ENCODE assay signal across 8 cellular contexts in the genomic region with DNA sequence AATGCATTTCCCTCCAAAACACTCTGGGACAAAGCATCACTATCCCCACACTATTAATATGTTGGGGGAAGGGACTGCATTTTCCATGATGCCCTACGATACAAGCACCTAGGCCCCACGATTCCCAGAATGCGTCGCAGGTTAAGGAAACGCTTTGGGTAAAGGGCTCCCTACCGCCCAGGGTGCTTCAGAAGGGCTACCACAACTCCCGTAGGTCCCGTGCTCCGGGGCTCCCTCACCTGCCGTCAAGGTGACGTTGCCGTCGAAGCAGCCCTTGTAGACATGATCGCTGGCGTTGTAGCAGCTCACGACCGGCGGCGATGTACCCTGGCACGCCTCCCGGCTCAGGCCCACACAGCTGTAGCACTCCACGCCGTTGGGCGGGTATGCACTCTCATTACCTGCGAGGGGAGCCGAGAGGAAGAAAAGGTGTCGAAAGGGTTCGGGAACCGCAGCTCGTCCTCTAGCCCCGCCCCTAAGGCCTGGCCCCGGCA. TPM values are rescaled to one million over a fixed set of nuclear protein-coding genes. Genes with fewer than 3 reads are reported as not detected.
DNase-seq lines count a peak whose midpoint lies in the region; ATAC-seq lines count a peak whose summit lies in the region.

No MANE protein-coding gene starts in this region.

- H3K27ac ChIP-seq in iPS DF 6.9 (ENCODE audit: low read length), result no peak overlapping the region

- peaks cover 12% of the 10 kb centered on the region for H3K27me3 Mint-ChIP-seq in activated CD4-positive, alpha-beta memory T cell treated with anti-CD3 and anti-CD28 coated beads, Interleukin-2, amount 10 ng/mL, durations not matched to agents 7 days and 5 days

- no peaks in the 10 kb centered on the region; the same call in none of the 2 replicates for H3K27me3 ChIP-seq in iPS DF 6.9 (ENCODE audit: control insufficient read depth, insufficient read depth, low read length)

- H3K27ac Mint-ChIP-seq in activated CD4-positive, alpha-beta memory T cell treated with anti-CD3 and anti-CD28 coated beads, Interleukin-2, amount 10 ng/mL, durations not matched to agents 7 days and 5 days, result peak overlapping the region; percentile 93
- H3K27ac Mint-ChIP-seq in stimulated activated effector memory CD8-positive, alpha-beta T cell treated with anti-CD3 and anti-CD28 coated beads, Interleukin-12 subunit alpha, Interleukin-12 subunit beta, amount 100 ng/mL, for 72 hours, result peak overlapping the region; percentile 93

- POLR2A ChIA-PET in activated CD4-positive, alpha-beta memory T cell treated with anti-CD3 and anti-CD28 coated beads, Interleukin-2, amount 10 ng/mL, durations not matched to agents 7 days and 5 days (lab: Charles Lee), result interaction anchor here (1.0 to 2.8 kb wide), 10 partner anchors 11 to 291 kb away, joined by 3 to 23 read pairs (median 5); partner anchors contain the start of genes IRGQ, PHLDB3, SMG9 and ZNF575

- CTCF ChIA-PET in activated CD4-positive, alpha-beta memory T cell treated with anti-CD3 and anti-CD28 coated beads, Interleukin-2, amount 10 ng/mL, durations not matched to agents 7 days and 5 days (lab: Charles Lee), result interaction anchor here (0.8 to 3.2 kb wide), 16 partner anchors 10 to 206 kb away, joined by 3 to 49 read pairs (median 8); partner anchors contain the start of gene PHLDB3

- peak; percentile 1 to 21 for DNase-seq in NCI-H524 (lab: John Stamatoyannopoulos, UW)
- no peak for DNase-seq in NCI-H524 treated with DMSO at 0.1 percent for 48 hours (lab: John Stamatoyannopoulos, UW)
- DNase-seq in activated CD4-positive, alpha-beta memory T cell treated with anti-CD3 and anti-CD28 coated beads, Interleukin-2, amount 10 ng/mL, durations not matched to agents 7 days and 5 days, result no peak
- no peak for DNase-seq in iPS DF 6.9 (ENCODE audit: low read depth, low spot score)
- no peak for DNase-seq in stimulated activated effector memory CD8-positive, alpha-beta T cell treated with anti-CD3 and anti-CD28 coated beads, Interleukin-12 subunit alpha, Interleukin-12 subunit beta, amount 100 ng/mL, for 72 hours (ENCODE audit: low spot score in 2 of 2)
- DNase-seq in NCI-H1048 (lab: John Stamatoyannopoulos, UW), result no peak
- no peak for DNase-seq in GDM1 (lab: John Stamatoyannopoulos, UW)
- no peak for DNase-seq in epidermal melanocyte (ENCODE audit: insufficient read length, low spot score)

- H3K4me3 ChIP-seq in iPS DF 6.9 (ENCODE audit: low read length), result peak overlapping the region; percentile 42; the same call in 1 of the 2 replicates

- WGBS in iPS DF 6.9 (ENCODE audit: insufficient coverage, insufficient read length), result no CpG with 5 or more reads among the region's 32 CpGs

- no peaks in the 10 kb centered on the region for H3K9me3 Mint-ChIP-seq in activated CD4-positive, alpha-beta memory T cell treated with anti-CD3 and anti-CD28 coated beads, Interleukin-2, amount 10 ng/mL, durations not matched to agents 7 days and 5 days
- H3K9me3 Mint-ChIP-seq in stimulated activated effector memory CD8-positive, alpha-beta T cell treated with anti-CD3 and anti-CD28 coated beads, Interleukin-12 subunit alpha, Interleukin-12 subunit beta, amount 100 ng/mL, for 72 hours, result no peaks in the 10 kb centered on the region

- H3K4me1 ChIP-seq in iPS DF 6.9 (ENCODE audit: control insufficient read depth, insufficient read depth, low read length), result 0 out of 2 replicates have a peak, but pooled peaks cover 2% of the 10 kb centered on the region

- H3K9me3 ChIP-seq in iPS DF 6.9 (ENCODE audit: control insufficient read depth, insufficient read depth, low read length), result no peaks in the 10 kb centered on the region

- ATAC-seq in stimulated activated effector memory CD8-positive, alpha-beta T cell treated with anti-CD3 and anti-CD28 coated beads, Interleukin-12 subunit alpha, Interleukin-12 subunit beta, amount 100 ng/mL, for 72 hours, result no peak

- peak overlapping the region; percentile 88 for H3K4me3 Mint-ChIP-seq in activated CD4-positive, alpha-beta memory T cell treated with anti-CD3 and anti-CD28 coated beads, Interleukin-2, amount 10 ng/mL, durations not matched to agents 7 days and 5 days
- peak overlapping the region; percentile 89 for H3K4me3 Mint-ChIP-seq in stimulated activated effector memory CD8-positive, alpha-beta T cell treated with anti-CD3 and anti-CD28 coated beads, Interleukin-12 subunit alpha, Interleukin-12 subunit beta, amount 100 ng/mL, for 72 hours

- no peaks in the 10 kb centered on the region for H3K36me3 Mint-ChIP-seq in activated CD4-positive, alpha-beta memory T cell treated with anti-CD3 and anti-CD28 coated beads, Interleukin-2, amount 10 ng/mL, durations not matched to agents 7 days and 5 days (ENCODE audit: low read depth)
- H3K36me3 Mint-ChIP-seq in stimulated activated effector memory CD8-positive, alpha-beta T cell treated with anti-CD3 and anti-CD28 coated beads, Interleukin-12 subunit alpha, Interleukin-12 subunit beta, amount 100 ng/mL, for 72 hours, result peaks cover 4% of the 10 kb centered on the region

- no peaks in the 10 kb centered on the region for H3K36me3 ChIP-seq in iPS DF 6.9 (ENCODE audit: control insufficient read depth, insufficient read depth, low read length)

- peaks cover 28% of the 10 kb centered on the region for H3K4me1 Mint-ChIP-seq in activated CD4-positive, alpha-beta memory T cell treated with anti-CD3 and anti-CD28 coated beads, Interleukin-2, amount 10 ng/mL, durations not matched to agents 7 days and 5 days
- peaks cover 36% of the 10 kb centered on the region for H3K4me1 Mint-ChIP-seq in stimulated activated effector memory CD8-positive, alpha-beta T cell treated with anti-CD3 and anti-CD28 coated beads, Interleukin-12 subunit alpha, Interleukin-12 subunit beta, amount 100 ng/mL, for 72 hours

RNA-seq across cellular contexts. Expression of gene LYPD3, which starts 2.5 kb away (rescaled TPM):
- 1 to 10 TPM in 1 of 2 experiments, under 1 TPM in 1; 0.63 to 1.0 TPM for total RNA-seq in activated CD4-positive, alpha-beta memory T cell treated with anti-CD3 and anti-CD28 coated beads, Interleukin-2, amount 10 ng/mL, durations not matched to agents 7 days and 5 days

RNA-seq across cellular contexts. Expression of gene PHLDB3, which starts 41.6 kb away (rescaled TPM):
- 10 to 100 TPM; 12.0 to 15.2 TPM for total RNA-seq in activated CD4-positive, alpha-beta memory T cell treated with anti-CD3 and anti-CD28 coated beads, Interleukin-2, amount 10 ng/mL, durations not matched to agents 7 days and 5 days

RNA-seq across cellular contexts. Expression of gene TEX101, which starts 48.2 kb away (rescaled TPM):
- not detected for total RNA-seq in activated CD4-positive, alpha-beta memory T cell treated with anti-CD3 and anti-CD28 coated beads, Interleukin-2, amount 10 ng/mL, durations not matched to agents 7 days and 5 days

Comparison
In these comparisons a context has a peak if more than half of its experiments do, and no peak if none do; other contexts are left out.
1. DNase-seq: peak in NCI-H524 (2 of 2); none in NCI-H524 treated with DMSO at 0.1 percent for 48 hours (single experiment), activated CD4-positive, alpha-beta memory T cell treated with anti-CD3 and anti-CD28 coated beads, Interleukin-2, amount 10 ng/mL, durations not matched to agents 7 days and 5 days (single experiment), iPS DF 6.9 (single experiment), stimulated activated effector memory CD8-positive, alpha-beta T cell treated with anti-CD3 and anti-CD28 coated beads, Interleukin-12 subunit alpha, Interleukin-12 subunit beta, amount 100 ng/mL, for 72 hours (0 of 2), NCI-H1048 (single experiment), GDM1 (single experiment) and epidermal melanocyte (single experiment).